ENCODE assay signal across 23 cellular contexts in the genomic region with DNA sequence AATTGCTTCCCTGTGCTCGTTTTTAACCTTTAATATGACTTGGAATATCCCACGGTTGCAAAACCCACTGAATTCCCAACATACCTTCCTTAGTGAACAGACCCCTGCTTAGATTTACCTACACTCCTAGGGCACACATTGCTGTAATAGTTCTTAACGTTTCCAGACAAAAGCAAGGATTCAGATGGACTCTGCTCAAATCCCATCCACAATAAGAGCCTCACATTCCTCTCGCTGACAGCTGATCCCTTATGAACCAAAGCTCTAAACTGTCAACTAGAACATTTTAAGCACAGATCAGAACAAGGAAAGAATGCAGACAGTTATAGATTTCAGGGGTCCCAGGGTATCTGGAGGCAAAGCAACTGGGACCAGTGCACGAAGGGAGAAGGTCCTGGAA.
"Had no signal": no experiment of that assay in that cellular context is flagged by ENCODE, and none has a peak within 500 bp of the region (broad histone marks: within the 10 kb centered on the region; RNA-seq: fewer than 3 reads in every experiment).

No MANE protein-coding gene starts in this region.

- H3K4me3 ChIP-seq: heart left ventricle, left ventricle myocardium inferior, lung, pancreas, prostate gland, sigmoid colon, spleen, suprapubic skin, upper lobe of right lung had no signal

- DNase-seq: heart left ventricle; islet precursor cell; left ventricle myocardium inferior; mesendoderm; naive B cell; natural killer cell; nephron progenitor cell; nucleus accumbens; pancreas; posterior cingulate gyrus; retina; right cardiac atrium; sigmoid colon; small intestine; spleen; stimulated activated CD4-positive, alpha-beta T cell treated with anti-CD3 and anti-CD28 coated beads, Interleukin-4, amount 100 ng/mL, for 24 hours; stimulated activated naive CD4-positive, alpha-beta T cell; trophoblast cell; upper lobe of right lung had no signal

- H3K9me3 ChIP-seq: heart left ventricle, left ventricle myocardium inferior, pancreas, prostate gland, sigmoid colon, spleen, suprapubic skin, upper lobe of right lung had no signal

- H3K36me3 ChIP-seq: heart left ventricle, left ventricle myocardium inferior, pancreas, prostate gland, sigmoid colon, spleen, suprapubic skin, upper lobe of right lung had no signal

- H3K4me1 ChIP-seq: prostate gland, sigmoid colon, upper lobe of right lung had no signal

- ATAC-seq: heart left ventricle; natural killer cell; pancreas; right cardiac atrium; stimulated activated effector memory CD8-positive, alpha-beta T cell treated with anti-CD3 and anti-CD28 coated beads, Interleukin-12 subunit alpha, Interleukin-12 subunit beta, amount 100 ng/mL, for 72 hours; upper lobe of right lung had no signal

- H3K27ac ChIP-seq: heart left ventricle, left ventricle myocardium inferior, pancreas, prostate gland, sigmoid colon, spleen, suprapubic skin, upper lobe of right lung had no signal

- H3K27me3 ChIP-seq: heart left ventricle, pancreas, sigmoid colon, spleen, suprapubic skin, upper lobe of right lung had no signal
